In genomic region chr11:62755086-62755615, GRCh38 we compare ENCODE assay signal across 1 cellular context.
TF ChIP-seq lines count a peak whose summit lies in the region.

No MANE protein-coding gene starts in this region.

TF ChIP-seq in H1, 55 proteins besides CTCF, POLR2A, EP300 and RAD21:
- TF ChIP-seq CTBP2 (IDR thresholded peaks at IDR 0.05; ENCODE audit: borderline replicate concordance, insufficient read depth, insufficient read length, low read length) (no peak), BRCA1 (IDR thresholded peaks at IDR 0.05; ENCODE audit: low read depth, low read length) (no peak), ASH2L (IDR thresholded peaks at IDR 0.05; ENCODE audit: low read length) (no peak), SUZ12 (IDR thresholded peaks at IDR 0.05; ENCODE audit: low read length) (no peak), SIN3A (conservative IDR thresholded peaks at IDR 0.05 in 1 of 2, IDR thresholded peaks at IDR 0.05 in 1 of 2; ENCODE audit: low read depth in 1 of 2, low read length in 2 of 2) (no peak), TCF12 (IDR thresholded peaks at IDR 0.05; ENCODE audit: low read depth, low read length) (no peak), HDAC2 (IDR thresholded peaks at IDR 0.05; ENCODE audit: borderline replicate concordance in 1 of 2, low read depth in 2 of 2, low read length in 2 of 2) (no peak), RXRA (IDR thresholded peaks at IDR 0.05; ENCODE audit: insufficient read depth, low read depth, low read length) (no peak), PHF8 (conservative IDR thresholded peaks at IDR 0.05; ENCODE audit: low read depth, low read length) (no peak)
TF ChIP-seq in H1: peak in this region for 0.
